Comparison of ENCODE assay signal across 11 cellular contexts in the genomic region with DNA sequence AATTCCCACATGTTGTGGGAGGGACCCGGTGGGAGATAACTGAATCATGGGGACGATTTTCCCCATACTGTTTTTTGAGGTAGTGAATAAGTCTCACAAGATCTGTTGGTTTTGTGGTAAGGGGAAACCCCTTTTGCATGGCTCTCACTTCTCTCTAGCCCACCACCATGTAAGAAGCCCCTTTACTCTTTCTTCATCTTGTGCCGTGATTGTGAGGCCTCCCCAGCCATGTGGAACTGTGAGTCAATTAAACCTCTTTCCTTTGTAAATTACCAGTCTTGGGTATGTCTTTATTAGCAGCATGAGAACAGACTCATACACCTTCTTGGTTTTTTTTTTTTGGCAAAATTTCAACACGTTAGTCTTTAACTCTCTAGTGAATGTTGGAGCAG. TPM values are rescaled to one million over a fixed set of nuclear protein-coding genes. Genes with fewer than 3 reads are reported as not detected.
DNase-seq lines count a peak whose midpoint lies in the region; ATAC-seq and TF ChIP-seq lines count a peak whose summit lies in the region.
"Had no signal": no experiment of that assay in that cellular context is flagged by ENCODE, and none has a peak within 500 bp of the region (broad histone marks: within the 10 kb centered on the region; RNA-seq: fewer than 3 reads in every experiment).

No MANE protein-coding gene starts in this region.

- no peak overlapping the region for H2AK5ac ChIP-seq in mesenchymal stem cell (ENCODE audit: low read length, severe bottlenecking)

- H3K14ac ChIP-seq in mesenchymal stem cell (ENCODE audit: low read length in 2 of 2): no peak overlapping the region

- H3K4ac ChIP-seq in mesenchymal stem cell (ENCODE audit: low read depth in 1 of 2, low read length in 2 of 2): no peak overlapping the region

- no peak overlapping the region for H2BK15ac ChIP-seq in mesenchymal stem cell (ENCODE audit: low read depth, poor library complexity, severe bottlenecking)

- intact Hi-C loops in left lung (cut with DNase I): no loop called here

- H2AFZ ChIP-seq in mesenchymal stem cell (ENCODE audit: low read depth, low read length): no peak overlapping the region

- H3K9me3 ChIP-seq in mesenchymal stem cell (ENCODE audit: control insufficient read depth, low read length) (peaks cover 4% of the 10 kb centered on the region), left lung (no peaks in the 10 kb centered on the region)

- peaks cover 12% of the 10 kb centered on the region for H3K79me1 ChIP-seq in mesenchymal stem cell (replicated peaks; ENCODE audit: low read length, poor library complexity, severe bottlenecking)

- no peaks in the 10 kb centered on the region for H3K27me3 ChIP-seq in mesenchymal stem cell (ENCODE audit: control insufficient read depth in 1 of 2, insufficient read depth in 1 of 2, low read length in 2 of 2)
- no peaks in the 10 kb centered on the region for H3K27me3 ChIP-seq in left lung

- H4K91ac ChIP-seq in mesenchymal stem cell (ENCODE audit: low read length): no peak overlapping the region

- no peak for DNase-seq in mesenchymal stem cell
- no peak for DNase-seq in NCI-H1092 treated with DMSO at 0.1 percent for 48 hours (lab: John Stamatoyannopoulos, UW)
- no peak for DNase-seq in foreskin fibroblast
- DNase-seq in left lung: no peak
- no peak for DNase-seq in KG1 (lab: John Stamatoyannopoulos, UW)
- DNase-seq: amygdala; CD4-positive, alpha-beta memory T cell; NCI-H187 treated with DMSO at 0.1 percent for 48 hours had no signal

- H3K36me3 ChIP-seq in mesenchymal stem cell (ENCODE audit: control insufficient read depth in 1 of 2, insufficient read depth in 2 of 2, low read depth in 1 of 2, low read length in 2 of 2) (peaks cover 0 to 5% of the 10 kb centered on the region in 2 experiments), left lung (peaks cover 0 to 4% of the 10 kb centered on the region in 2 donors)

- peaks cover 3% of the 10 kb centered on the region for H3K4me1 ChIP-seq in mesenchymal stem cell (ENCODE audit: control insufficient read depth, insufficient read depth, low read depth, low read length)
- peaks cover 13 to 91% of the 10 kb centered on the region in 2 donors for H3K4me1 ChIP-seq in left lung

- H3K27ac ChIP-seq in mesenchymal stem cell (ENCODE audit: low read length, poor library complexity, severe bottlenecking) (no peak overlapping the region), left lung (peak overlapping the region in 1 of 2 donors; percentile 67)

- no peak overlapping the region for H3K18ac ChIP-seq in mesenchymal stem cell (ENCODE audit: low read depth in 1 of 2, low read length in 2 of 2)

- TF ChIP-seq CTCF in foreskin fibroblast (IDR thresholded peaks at IDR 0.05; ENCODE audit: low read depth, low read length): no peak
- TF ChIP-seq CTCF in left lung (IDR thresholded peaks at IDR 0.05): no peak

- peak overlapping the region in 1 of 2 experiments; percentile 58 for H3K4me3 ChIP-seq in mesenchymal stem cell (ENCODE audit: insufficient read depth in 1 of 2, low read depth in 1 of 2, low read length in 2 of 2)
- H3K4me3 ChIP-seq in foreskin fibroblast (ENCODE audit: low read depth in 1 of 2, low read length in 2 of 2): no peak overlapping the region
- no peak overlapping the region for H3K4me3 ChIP-seq in left lung

- H4K8ac ChIP-seq in mesenchymal stem cell (ENCODE audit: low read length): no peak overlapping the region

- H3K9ac ChIP-seq in mesenchymal stem cell (ENCODE audit: low read length): peak overlapping the region; percentile 39

- ATAC-seq in GM18498 (IDR thresholded peaks at IDR 0.05; ENCODE audit: unreplicated experiment) (peak; percentile 47), GM21423 (IDR thresholded peaks at IDR 0.05; ENCODE audit: unreplicated experiment) (peak; percentile 67), HG03342 (IDR thresholded peaks at IDR 0.05; ENCODE audit: unreplicated experiment) (peak; percentile 41), left lung (no peak)

- no peak overlapping the region for H2BK5ac ChIP-seq in mesenchymal stem cell (ENCODE audit: low read depth, low read length, poor library complexity, severe bottlenecking)

- H3K23ac ChIP-seq in mesenchymal stem cell (ENCODE audit: low read length in 2 of 2): no peak overlapping the region

- H2BK120ac ChIP-seq in mesenchymal stem cell (ENCODE audit: low read depth, low read length): no peak overlapping the region

- no peak overlapping the region for H2BK12ac ChIP-seq in mesenchymal stem cell (ENCODE audit: low read length in 2 of 2)

- WGBS in mesenchymal stem cell: 100% methylated on average over 2 of the region's 4 CpGs

- H3K4me2 ChIP-seq in mesenchymal stem cell (ENCODE audit: low read length, poor library complexity, severe bottlenecking): no peak overlapping the region

RNA-seq across cellular contexts. Expression of a gene that starts 18.1 kb away (rescaled TPM):
- 101 TPM for polyA plus RNA-seq in mesenchymal stem cell (2013, experiment 1 of 2)
- 108 TPM for polyA plus RNA-seq in mesenchymal stem cell (2013, experiment 2 of 2)
- total RNA-seq in left lung: 10 to 100 TPM; 81.0 to 93.9 TPM

RNA-seq across cellular contexts. Expression of a gene that starts 47.3 kb away (rescaled TPM):
- polyA plus RNA-seq in mesenchymal stem cell (2013, experiment 1 of 2): 47.5 TPM
- polyA plus RNA-seq in mesenchymal stem cell (2013, experiment 2 of 2): 48.2 TPM
- 100 to 1,000 TPM; 103 to 104 TPM for total RNA-seq in left lung
